ENCODE assay signal across 8 cellular contexts in genomic region chr17:17921192-17922082, GRCh38. TPM values are rescaled to one million over a fixed set of nuclear protein-coding genes. Genes with fewer than 3 reads are reported as not detected.
DNase-seq lines count a peak whose midpoint lies in the region; ATAC-seq and TF ChIP-seq lines count a peak whose summit lies in the region.

No MANE protein-coding gene starts in this region.

- peaks cover 6% of the 10 kb centered on the region for H3K36me3 Mint-ChIP-seq in type B pancreatic cell

- H3K27ac ChIP-seq in colonic mucosa: peak overlapping the region; percentile 87

- peak overlapping the region in 1 of 2 donors; percentile 84 for H3K9ac ChIP-seq in colonic mucosa (ENCODE audit: low read depth in 2 of 2, low read length in 2 of 2)

- peak overlapping the region; percentile 75 for H3K4me3 Mint-ChIP-seq in type B pancreatic cell

- H3K4me1 Mint-ChIP-seq in type B pancreatic cell (ENCODE audit: unreplicated experiment): peaks cover 40% of the 10 kb centered on the region

- ATAC-seq in left lobe of liver: peak; percentile 33
- ATAC-seq in GM18520 (IDR thresholded peaks at IDR 0.05; ENCODE audit: unreplicated experiment): no peak
- no peak for ATAC-seq in GM21447 (IDR thresholded peaks at IDR 0.05; ENCODE audit: unreplicated experiment)

- intact Hi-C loops in colonic mucosa (cut with DNase I): no loop called here

- peaks cover 22% of the 10 kb centered on the region for H3K4me1 ChIP-seq in colonic mucosa

- peak overlapping the region; percentile 99 for H3K27ac Mint-ChIP-seq in type B pancreatic cell

- DNase-seq in AG04449 (ENCODE audit: low read depth, low spot score) (peak; percentile 88), LHCN-M2 (ENCODE audit: low read depth) (peak; percentile 98), colonic mucosa (no peak), left lobe of liver (ENCODE audit: low spot score) (no peak), type B pancreatic cell (ENCODE audit: extremely low spot score, unreplicated experiment) (no peak), cerebellar nuclear complex (lab: John Stamatoyannopoulos, UW) (no peak)

- H3K4me3 ChIP-seq in AG04449 (ENCODE audit: low read depth, low read length): no peak overlapping the region
- H3K4me3 ChIP-seq in colonic mucosa: no peak overlapping the region

- no peaks in the 10 kb centered on the region for H3K9me3 ChIP-seq in colonic mucosa

- CTCF ChIA-PET in AG04449 (lab: Yijun Ruan, JAX): interaction anchor here (0.9 to 6.0 kb wide), 14 partner anchors 10 to 241 kb away, joined by 3 to 82 read pairs (median 5); partner anchors contain the start of gene RAI1

- no peaks in the 10 kb centered on the region for H3K9me3 Mint-ChIP-seq in type B pancreatic cell

- H3K27me3 ChIP-seq in colonic mucosa: no peaks in the 10 kb centered on the region

- H3K36me3 ChIP-seq in colonic mucosa: no peaks in the 10 kb centered on the region

- H3K27me3 Mint-ChIP-seq in type B pancreatic cell: no peaks in the 10 kb centered on the region

- TF ChIP-seq CTCF in AG04449 (IDR thresholded peaks at IDR 0.05; ENCODE audit: insufficient read depth, low read length, missing control alignments) (no peak), colonic mucosa (IDR thresholded peaks at IDR 0.05) (no peak), type B pancreatic cell (conservative IDR thresholded peaks at IDR 0.05) (no peak)

- POLR2A ChIA-PET in AG04449 (lab: Yijun Ruan, JAX): interaction anchor here (0.6 to 1.2 kb wide), 7 partner anchors 14 to 85 kb away, joined by 3 to 5 read pairs (median 3); partner anchors contain the start of genes DRC3 and TOM1L2

RNA-seq across cellular contexts. Expression of gene TOM1L2, which starts 50.8 kb away (rescaled TPM):
- total RNA-seq in LHCN-M2 (2014; rRNA removed) (39.2 and 111 TPM in 2 replicates), colonic mucosa (10 to 100 TPM; 47.6 to 68.7 TPM), left lobe of liver (17.6 TPM), type B pancreatic cell (ENCODE audit: low replicate concordance) (62.5 and 107 TPM in 2 replicates)
- 48.1 TPM for polyA plus RNA-seq in LHCN-M2 (2012)

RNA-seq across cellular contexts. Expression of gene DRC3, which starts 51.2 kb away (rescaled TPM):
- total RNA-seq in LHCN-M2 (2014; rRNA removed) (0.06 and 1.1 TPM in 2 replicates), colonic mucosa (1 to 10 TPM in 1 of 2 donors, under 1 TPM in 1; 0.79 to 1.1 TPM), left lobe of liver (1.3 TPM), type B pancreatic cell (ENCODE audit: low replicate concordance) (3.4 and 8.9 TPM in 2 replicates)
- 1.4 TPM for polyA plus RNA-seq in LHCN-M2 (2012)

Comparison
In these comparisons a context has a peak if more than half of its experiments do, and no peak if none do; other contexts are left out.
1. DNase-seq: peak in AG04449 (single experiment) and LHCN-M2 (single experiment); none in colonic mucosa (single experiment), left lobe of liver (single experiment), type B pancreatic cell (single experiment) and cerebellar nuclear complex (0 of 2).